Comparison of ENCODE assay signal across 22 cellular contexts in the genomic region with DNA sequence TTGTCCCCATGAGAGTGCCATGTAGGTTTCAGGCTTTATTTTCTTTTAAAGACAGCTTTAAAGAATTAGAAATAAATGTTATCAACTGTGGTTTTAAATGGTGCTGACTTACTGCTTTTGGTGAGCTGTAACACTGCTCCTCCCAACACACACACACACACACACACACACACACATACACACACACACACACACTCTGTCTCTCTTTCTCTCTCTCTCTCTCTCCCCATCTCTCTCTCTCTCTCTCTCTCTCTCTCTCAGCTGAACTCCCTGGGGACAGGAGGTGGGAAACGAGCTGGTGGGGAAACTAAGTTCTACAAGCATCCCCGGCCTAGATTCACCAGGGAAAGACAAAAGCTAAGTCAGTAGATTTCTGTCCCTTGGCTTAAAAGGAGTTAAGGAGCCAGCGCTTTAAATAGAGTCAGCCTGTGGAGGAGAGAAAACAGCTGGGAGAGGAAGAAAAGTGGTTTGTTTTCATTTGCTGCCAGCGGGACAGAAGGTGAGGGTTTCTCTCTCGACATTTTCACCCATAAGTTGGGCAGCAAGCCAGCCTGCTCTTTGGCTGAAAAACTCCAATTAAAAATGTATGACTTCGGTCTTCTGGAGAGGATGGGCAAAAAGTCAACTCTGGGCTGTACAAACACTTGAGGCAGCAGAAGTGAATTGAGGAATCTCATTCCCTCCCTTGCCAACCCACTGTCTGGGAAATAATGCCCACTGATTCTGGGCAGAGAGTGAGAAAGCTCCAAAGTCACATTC. TPM values are rescaled to one million over a fixed set of nuclear protein-coding genes. Genes with fewer than 3 reads are reported as not detected.
DNase-seq lines count a peak whose midpoint lies in the region; ATAC-seq and TF ChIP-seq lines count a peak whose summit lies in the region.
"Had no signal": no experiment of that assay in that cellular context is flagged by ENCODE, and none has a peak within 500 bp of the region (broad histone marks: within the 10 kb centered on the region; RNA-seq: fewer than 3 reads in every experiment).

No MANE protein-coding gene starts in this region.

- no peaks in the 10 kb centered on the region for H3K9me3 ChIP-seq in OCI-LY3 (ENCODE audit: insufficient read depth, low read length)
- no peaks in the 10 kb centered on the region for H3K9me3 ChIP-seq in muscle layer of duodenum (ENCODE audit: control insufficient read depth in 1 of 2, low read length in 2 of 2)
- no peaks in the 10 kb centered on the region for H3K9me3 ChIP-seq in upper lobe of left lung
- H3K9me3 ChIP-seq: MG63 had no signal

- TF ChIP-seq POLR2A in upper lobe of left lung (IDR thresholded peaks at IDR 0.05): no peak

- ATAC-seq in upper lobe of left lung (ENCODE audit: low FRiP score in 2 of 2) (peak; percentile 47 to 60), HG03342 (IDR thresholded peaks at IDR 0.05; ENCODE audit: unreplicated experiment) (no peak)
- ATAC-seq in activated naive CD4-positive, alpha-beta T cell treated with anti-CD3 and anti-CD28 coated beads, Interleukin-2, amount 50 U/mL, for 72 hours: no peak
- ATAC-seq: activated CD4-positive, CD25-positive, alpha-beta regulatory T cell treated with anti-CD3 and anti-CD28 coated beads, Interleukin-2, amount 50 U/mL, for 24 hours; Panc1; stimulated activated naive B cell treated with anti-CD40 and anti-IgM and Interleukin-4, amounts not matched to agents 10 μg/mL and 1 μg/mL and 100 μg/mL, for 72 hours had no signal

- H3K9me3 Mint-ChIP-seq in activated naive CD4-positive, alpha-beta T cell treated with anti-CD3 and anti-CD28 coated beads, Interleukin-2, amount 50 U/mL, for 72 hours: peaks cover 0 to 6% of the 10 kb centered on the region in 2 donors
- H3K9me3 Mint-ChIP-seq: activated naive CD8-positive, alpha-beta T cell treated with anti-CD3 and anti-CD28 coated beads for 36 hours; stimulated activated naive B cell treated with anti-CD40 and anti-IgM and Interleukin-4, amounts not matched to agents 10 μg/mL and 1 μg/mL and 100 μg/mL, for 72 hours had no signal

- TF ChIP-seq EP300 in upper lobe of left lung (IDR thresholded peaks at IDR 0.05): no peak

- H4K20me1 ChIP-seq in OCI-LY3 (ENCODE audit: insufficient read depth, low read length): no peaks in the 10 kb centered on the region

- no peak overlapping the region for H3K4me2 ChIP-seq in OCI-LY3 (ENCODE audit: low read length)

- 0 out of 2 replicates have a peak overlapping the region, but pooled peaks have one; percentile 18 for H2AFZ ChIP-seq in OCI-LY3 (ENCODE audit: low read depth, low read length)

- 31 to 34% methylated on average over 6 of the region's 6 CpGs for WGBS in upper lobe of left lung, 2 donors

- H3K4me3 ChIP-seq in OCI-LY3 (ENCODE audit: low read length) (no peak overlapping the region), muscle layer of duodenum (ENCODE audit: low read depth in 1 of 2, low read length in 2 of 2) (no peak overlapping the region), upper lobe of left lung (no peak overlapping the region)
- H3K4me3 ChIP-seq: MG63, spleen had no signal

- H3K27ac ChIP-seq in OCI-LY3 (ENCODE audit: low read length) (no peak overlapping the region), muscle layer of duodenum (ENCODE audit: low read length) (peak overlapping the region; percentile 27), upper lobe of left lung (no peak overlapping the region)
- H3K27ac ChIP-seq: 22Rv1, spleen had no signal

- no peaks in the 10 kb centered on the region for H3K36me3 Mint-ChIP-seq in activated naive CD4-positive, alpha-beta T cell treated with anti-CD3 and anti-CD28 coated beads, Interleukin-2, amount 50 U/mL, for 72 hours
- H3K36me3 Mint-ChIP-seq: activated naive CD8-positive, alpha-beta T cell treated with anti-CD3 and anti-CD28 coated beads for 36 hours; stimulated activated naive B cell treated with anti-CD40 and anti-IgM and Interleukin-4, amounts not matched to agents 10 μg/mL and 1 μg/mL and 100 μg/mL, for 72 hours had no signal

- H3K79me2 ChIP-seq in OCI-LY3 (ENCODE audit: low read length): no peaks in the 10 kb centered on the region

- TF ChIP-seq CTCF in OCI-LY3 (IDR thresholded peaks at IDR 0.05; ENCODE audit: low read depth, low read length) (no peak), upper lobe of left lung (IDR thresholded peaks at IDR 0.05) (no peak)

- H3K36me3 ChIP-seq in OCI-LY3 (replicated peaks; ENCODE audit: low read depth, low read length) (no peaks in the 10 kb centered on the region), muscle layer of duodenum (ENCODE audit: control insufficient read depth in 1 of 2, insufficient read depth in 2 of 2, low read length in 2 of 2) (no peaks in the 10 kb centered on the region), upper lobe of left lung (no peaks in the 10 kb centered on the region)
- H3K36me3 ChIP-seq: MG63, spleen had no signal

- H3K9ac ChIP-seq in OCI-LY3 (ENCODE audit: low read length): no peak overlapping the region

- H3K4me1 ChIP-seq in OCI-LY3 (ENCODE audit: low read length): no peaks in the 10 kb centered on the region
- H3K4me1 ChIP-seq in muscle layer of duodenum (ENCODE audit: control insufficient read depth in 1 of 2, insufficient read depth in 2 of 2, low read length in 2 of 2): peaks cover 5 to 12% of the 10 kb centered on the region in 2 donors
- H3K4me1 ChIP-seq in upper lobe of left lung: peaks cover 0 to 6% (median 4%) of the 10 kb centered on the region in 4 donors
- H3K4me1 ChIP-seq: spleen had no signal

- H3K27me3 ChIP-seq in OCI-LY3 (ENCODE audit: low read depth, low read length) (peaks cover 15% of the 10 kb centered on the region; the same call in 1 of the 2 replicates), muscle layer of duodenum (ENCODE audit: low read depth, low read length) (no peaks in the 10 kb centered on the region), upper lobe of left lung (no peaks in the 10 kb centered on the region)
- H3K27me3 ChIP-seq: MG63, spleen had no signal

- DNase-seq in NCI-H1105 treated with DMSO at 0.1 percent for 48 hours (lab: John Stamatoyannopoulos, UW) (peak; percentile 30), NCI-H1105 (lab: John Stamatoyannopoulos, UW) (no peak), upper lobe of left lung (peak in 1 of 2 donors; percentile 63), NCI-H1930 (lab: John Stamatoyannopoulos, UW) (no peak)
- DNase-seq in activated naive CD4-positive, alpha-beta T cell treated with anti-CD3 and anti-CD28 coated beads, Interleukin-2, amount 50 U/mL, for 72 hours (ENCODE audit: low spot score in 2 of 2): no peak
- DNase-seq: activated CD4-positive, alpha-beta memory T cell treated with anti-CD3 and anti-CD28 coated beads, Interleukin-2, amount 10 ng/mL, durations not matched to agents 7 days and 5 days; activated naive CD8-positive, alpha-beta T cell treated with anti-CD3 and anti-CD28 coated beads for 36 hours; islet precursor cell; MG63; NCI-H1436; spleen; stimulated activated CD4-positive, alpha-beta T cell treated with anti-CD3 and anti-CD28 coated beads, Interleukin-2, amount 100 ng/mL, for 48 hours; stimulated activated naive B cell treated with anti-CD40 and anti-IgM and Interleukin-4, amounts not matched to agents 10 μg/mL and 1 μg/mL and 100 μg/mL, for 72 hours had no signal

- no peak overlapping the region for H3K27ac Mint-ChIP-seq in activated naive CD4-positive, alpha-beta T cell treated with anti-CD3 and anti-CD28 coated beads, Interleukin-2, amount 50 U/mL, for 72 hours
- H3K27ac Mint-ChIP-seq: activated CD4-positive, alpha-beta memory T cell treated with anti-CD3 and anti-CD28 coated beads, Interleukin-2, amount 10 ng/mL, durations not matched to agents 7 days and 5 days; activated naive CD8-positive, alpha-beta T cell treated with anti-CD3 and anti-CD28 coated beads for 36 hours; stimulated activated naive B cell treated with anti-CD40 and anti-IgM and Interleukin-4, amounts not matched to agents 10 μg/mL and 1 μg/mL and 100 μg/mL, for 72 hours had no signal

RNA-seq across cellular contexts. Expression of gene CBLN4, which starts 27.4 kb away (rescaled TPM):
- total RNA-seq in upper lobe of left lung: 1 to 10 TPM in 1 of 6 donors, under 1 TPM in 1, not detected in 4; 0.26 to 2.3 TPM
- not detected for total RNA-seq in activated naive CD4-positive, alpha-beta T cell treated with anti-CD3 and anti-CD28 coated beads, Interleukin-2, amount 50 U/mL, for 72 hours
- total RNA-seq: activated CD4-positive, alpha-beta memory T cell treated with anti-CD3 and anti-CD28 coated beads, Interleukin-2, amount 10 ng/mL, durations not matched to agents 7 days and 5 days; activated naive CD8-positive, alpha-beta T cell treated with anti-CD3 and anti-CD28 coated beads for 36 hours; astrocyte; dermis microvascular lymphatic vessel endothelial cell; lung microvascular endothelial cell; spleen had no signal

Comparison
In these comparisons a context has a peak if more than half of its experiments do, and no peak if none do; other contexts are left out.
1. ATAC-seq: peak in upper lobe of left lung (2 of 2); none in HG03342 (single experiment) and activated naive CD4-positive, alpha-beta T cell treated with anti-CD3 and anti-CD28 coated beads, Interleukin-2, amount 50 U/mL, for 72 hours (0 of 2).